In genomic region chr10:74083304-74083703, GRCh38 we compare ENCODE assay signal across 28 cellular contexts.
"Had no signal": no experiment of that assay in that cellular context is flagged by ENCODE, and none has a peak within 500 bp of the region (broad histone marks: within the 10 kb centered on the region; RNA-seq: fewer than 3 reads in every experiment).

No MANE protein-coding gene starts in this region.

- H3K4me3 ChIP-seq: body of pancreas, esophagus squamous epithelium, gastroesophageal sphincter, pancreas, stomach, transverse colon, uterus had no signal

- H3K27me3 ChIP-seq: body of pancreas, esophagus squamous epithelium, gastroesophageal sphincter, pancreas, stomach, transverse colon, uterus had no signal

- H3K36me3 ChIP-seq: uterus had no signal

- H3K27ac ChIP-seq: body of pancreas, esophagus squamous epithelium, pancreas, transverse colon had no signal

- H3K9me3 ChIP-seq: body of pancreas, esophagus squamous epithelium, gastroesophageal sphincter, pancreas, stomach, transverse colon, uterus had no signal

- DNase-seq: activated B cell treated with CpG ODN at 0.5 μM for 24 hours; activated CD4-positive, alpha-beta memory T cell treated with anti-CD3 and anti-CD28 coated beads, Interleukin-2, amount 10 ng/mL, durations not matched to agents 7 days and 5 days; activated CD4-positive, alpha-beta T cell treated with anti-CD3 and anti-CD28 coated beads for 4 hours; activated effector memory CD4-positive, alpha-beta T cell treated with anti-CD3 and anti-CD28 coated beads, Interleukin-2, amount 50 U/mL, for 16 hours; activated naive CD4-positive, alpha-beta T cell treated with anti-CD3 and anti-CD28 coated beads, Interleukin-2, amount 10 ng/mL, durations not matched to agents 7 days and 5 days; activated T-cell treated with anti-CD3 and anti-CD28 coated beads, Interleukin-2, amount 50 U/mL, for 72 hours; anterior cingulate cortex; body of pancreas; caudate nucleus; effector memory CD8-positive, alpha-beta T cell; esophagus squamous epithelium; head of caudate nucleus; hypothalamus; islet precursor cell; left colon; naive thymus-derived CD8-positive, alpha-beta T cell; pancreas; small intestine; stimulated activated CD4-positive, alpha-beta T cell treated with anti-CD3 and anti-CD28 coated beads, Interleukin-2, amount 100 ng/mL, for 24 hours; stomach; T1000; transverse colon; uterus had no signal

- H3K4me3 Mint-ChIP-seq: activated B cell treated with CpG ODN at 0.5 μM for 24 hours; activated CD4-positive, alpha-beta memory T cell treated with anti-CD3 and anti-CD28 coated beads, Interleukin-2, amount 10 ng/mL, durations not matched to agents 7 days and 5 days; activated naive CD4-positive, alpha-beta T cell treated with anti-CD3 and anti-CD28 coated beads, Interleukin-2, amount 10 ng/mL, durations not matched to agents 7 days and 5 days; activated T-cell treated with anti-CD3 and anti-CD28 coated beads, Interleukin-2, amount 50 U/mL, for 72 hours; effector memory CD8-positive, alpha-beta T cell; mesothelial cell of epicardium; naive thymus-derived CD8-positive, alpha-beta T cell; stimulated activated memory B cell treated with anti-CD40 and anti-IgM and Interleukin-4, amounts not matched to agents 10 μg/mL and 1 μg/mL and 100 μg/mL, for 72 hours; T-helper 1 cell treated with Interleukin-12 subunit alpha and Interleukin-12 subunit beta and Interleukin-4 antibody, amounts not matched to agents 30 μg/mL and 1 μg/mL, for 36 hours had no signal

- ATAC-seq: activated T-cell treated with anti-CD3 and anti-CD28 coated beads, Interleukin-2, amount 50 U/mL, for 72 hours; body of pancreas; effector memory CD8-positive, alpha-beta T cell; gastroesophageal sphincter; left colon; naive thymus-derived CD8-positive, alpha-beta T cell; pancreas; sciatic nerve; stimulated activated memory B cell treated with anti-CD40 and anti-IgM and Interleukin-4, amounts not matched to agents 10 μg/mL and 1 μg/mL and 100 μg/mL, for 72 hours had no signal

- H3K4me1 ChIP-seq: body of pancreas had no signal

- H3K27ac Mint-ChIP-seq: activated B cell treated with CpG ODN at 0.5 μM for 24 hours; activated CD4-positive, alpha-beta memory T cell treated with anti-CD3 and anti-CD28 coated beads, Interleukin-2, amount 10 ng/mL, durations not matched to agents 7 days and 5 days; activated naive CD4-positive, alpha-beta T cell treated with anti-CD3 and anti-CD28 coated beads, Interleukin-2, amount 10 ng/mL, durations not matched to agents 7 days and 5 days; activated T-cell treated with anti-CD3 and anti-CD28 coated beads, Interleukin-2, amount 50 U/mL, for 72 hours; effector memory CD8-positive, alpha-beta T cell; mesothelial cell of epicardium; stimulated activated memory B cell treated with anti-CD40 and anti-IgM and Interleukin-4, amounts not matched to agents 10 μg/mL and 1 μg/mL and 100 μg/mL, for 72 hours; T-helper 1 cell treated with Interleukin-12 subunit alpha and Interleukin-12 subunit beta and Interleukin-4 antibody, amounts not matched to agents 30 μg/mL and 1 μg/mL, for 36 hours had no signal

- H3K9me3 Mint-ChIP-seq: activated B cell treated with CpG ODN at 0.5 μM for 24 hours; activated CD4-positive, alpha-beta memory T cell treated with anti-CD3 and anti-CD28 coated beads, Interleukin-2, amount 10 ng/mL, durations not matched to agents 7 days and 5 days; activated naive CD4-positive, alpha-beta T cell treated with anti-CD3 and anti-CD28 coated beads, Interleukin-2, amount 10 ng/mL, durations not matched to agents 7 days and 5 days; activated T-cell treated with anti-CD3 and anti-CD28 coated beads, Interleukin-2, amount 50 U/mL, for 72 hours; effector memory CD8-positive, alpha-beta T cell; mesothelial cell of epicardium; naive thymus-derived CD8-positive, alpha-beta T cell; stimulated activated memory B cell treated with anti-CD40 and anti-IgM and Interleukin-4, amounts not matched to agents 10 μg/mL and 1 μg/mL and 100 μg/mL, for 72 hours; T-helper 1 cell treated with Interleukin-12 subunit alpha and Interleukin-12 subunit beta and Interleukin-4 antibody, amounts not matched to agents 30 μg/mL and 1 μg/mL, for 36 hours had no signal

- H3K27me3 Mint-ChIP-seq: activated B cell treated with CpG ODN at 0.5 μM for 24 hours; activated CD4-positive, alpha-beta memory T cell treated with anti-CD3 and anti-CD28 coated beads, Interleukin-2, amount 10 ng/mL, durations not matched to agents 7 days and 5 days; activated naive CD4-positive, alpha-beta T cell treated with anti-CD3 and anti-CD28 coated beads, Interleukin-2, amount 10 ng/mL, durations not matched to agents 7 days and 5 days; effector memory CD8-positive, alpha-beta T cell; naive thymus-derived CD8-positive, alpha-beta T cell; stimulated activated memory B cell treated with anti-CD40 and anti-IgM and Interleukin-4, amounts not matched to agents 10 μg/mL and 1 μg/mL and 100 μg/mL, for 72 hours had no signal
